Comparison of ENCODE assay signal across 17 cellular contexts in genomic region chr1:15429701-15430149, GRCh38. TPM values are rescaled to one million over a fixed set of nuclear protein-coding genes. Genes with fewer than 3 reads are reported as not detected.
A peak's percentile ranks its signal among the peaks of the same experiment; 100 is the strongest.
DNase-seq lines count a peak whose midpoint lies in the region; ATAC-seq, FAIRE-seq and TF ChIP-seq lines count a peak whose summit lies in the region.
"Had no signal": no experiment of that assay in that cellular context is flagged by ENCODE, and none has a peak within 500 bp of the region (broad histone marks: within the 10 kb centered on the region; RNA-seq: fewer than 3 reads in every experiment).

No MANE protein-coding gene starts in this region.

- H3K79me1 ChIP-seq in IMR-90 (ENCODE audit: low read depth in 1 of 2, low read length in 2 of 2): peaks cover 2 to 20% of the 10 kb centered on the region in 2 experiments; a peak in 1 of 4 replicates

- peak overlapping the region; percentile 60 for H2AK9ac ChIP-seq in IMR-90 (replicated peaks; ENCODE audit: low read depth, low read length, poor library complexity)

- TF ChIP-seq RAD21 in IMR-90 (IDR thresholded peaks at IDR 0.05; ENCODE audit: low read length): no peak
- no peak for TF ChIP-seq RAD21 in K562 (CRISPR knock-in tag; conservative IDR thresholded peaks at IDR 0.05 in 1 of 2, IDR thresholded peaks at IDR 0.05 in 1 of 2)

- no peak for ATAC-seq in IMR-90 (ENCODE audit: low read depth)
- ATAC-seq in K562: no peak
- ATAC-seq: activated naive CD8-positive, alpha-beta T cell treated with anti-CD3 and anti-CD28 coated beads, Interleukin-2, amount 50 U/mL, for 24 hours; Panc1 had no signal

- peak overlapping the region; percentile 32; the same call in 1 of the 2 replicates for H3K4ac ChIP-seq in IMR-90 (ENCODE audit: low read depth, low read length)

- H2AK5ac ChIP-seq in IMR-90 (ENCODE audit: low read depth, low read length): peak overlapping the region; percentile 0

- BruUV-seq in A673 (replicated peaks; lab: Mats Ljungman, UMichigan) (TSS peak; percentile 23), IMR-90 (replicated peaks; lab: Mats Ljungman, UMichigan) (no TSS peak), K562 (replicated peaks; lab: Mats Ljungman, UMichigan) (no TSS peak)

- H2AFZ ChIP-seq in IMR-90 (replicated peaks; ENCODE audit: low read length, poor library complexity) (peak overlapping the region; percentile 23), K562 (ENCODE audit: low read depth, low read length) (no peak overlapping the region), keratinocyte (ENCODE audit: control insufficient read depth, low read length) (no peak overlapping the region)

- no peak overlapping the region for H3K9ac ChIP-seq in IMR-90 (ENCODE audit: low read depth, low read length)
- H3K9ac ChIP-seq in K562 (ENCODE audit: insufficient read depth in 1 of 2, low read depth in 2 of 2, low read length in 2 of 2): peak overlapping the region in 1 of 2 experiments; percentile 79; a peak in 2 of 4 replicates
- no peak overlapping the region for H3K9ac ChIP-seq in keratinocyte (ENCODE audit: control insufficient read depth, extremely low read depth, insufficient read depth, low read length)

- no peak overlapping the region for H4K8ac ChIP-seq in IMR-90 (ENCODE audit: low read depth in 2 of 2, low read length in 2 of 2)

- no peak overlapping the region for H4K91ac ChIP-seq in IMR-90 (ENCODE audit: insufficient read depth, low read depth, low read length)

- WGBS in IMR-90 (ENCODE audit: extremely low coverage in 2 of 2, insufficient read length in 1 of 2), 2 experiments: 40% methylated on average over 2 of the region's 19 CpGs; no CpG with 5 or more reads in 1 of the 2 experiments
- 75% methylated on average over 17 of the region's 19 CpGs for WGBS in K562 (ENCODE audit: insufficient coverage, low coverage, missing lambda C conversion rate)

- DNase-seq in A673 (ENCODE audit: low spot score): no peak
- DNase-seq in IMR-90: peak; percentile 87
- DNase-seq in K562 (ENCODE audit: extremely low read depth in 1 of 4, low spot score in 3 of 4): no peak
- no peak for DNase-seq in keratinocyte (ENCODE audit: low read depth, low spot score)
- DNase-seq in BE2C: no peak
- no peak for DNase-seq in NCI-H69 (lab: John Stamatoyannopoulos, UW)
- no peak for DNase-seq in GOT3 (lab: John Stamatoyannopoulos, UW)
- no peak for DNase-seq in NCI-H1048 (lab: John Stamatoyannopoulos, UW)
- DNase-seq: activated naive CD8-positive, alpha-beta T cell treated with anti-CD3 and anti-CD28 coated beads, Interleukin-2, amount 50 U/mL, for 24 hours; NCI-H2227 treated with DMSO at 0.1 percent for 48 hours had no signal

- TF ChIP-seq CTCF in A673 (conservative IDR thresholded peaks at IDR 0.05; ENCODE audit: low read depth, low read length) (no peak), IMR-90 (conservative IDR thresholded peaks at IDR 0.05; ENCODE audit: low read depth, low read length) (no peak), K562 (IDR thresholded peaks at IDR 0.05 in 2 of 3, conservative IDR thresholded peaks at IDR 0.05 in 1 of 3; ENCODE audit: insufficient read depth in 2 of 3, low read depth in 1 of 3, low read length in 3 of 3) (no peak), keratinocyte (optimal IDR thresholded peaks at IDR 0.05 in 1 of 3, IDR thresholded peaks at IDR 0.05 in 1 of 3, conservative IDR thresholded peaks at IDR 0.05 in 1 of 3; ENCODE audit: extremely low read depth in 1 of 3, insufficient read depth in 2 of 3, low read length in 3 of 3) (no peak), BE2C (IDR thresholded peaks at IDR 0.05; ENCODE audit: low read depth, low read length) (no peak)

- H3K56ac ChIP-seq in IMR-90 (ENCODE audit: extremely low read depth, insufficient read depth, low read length): no peak overlapping the region

- no peak overlapping the region for H2BK15ac ChIP-seq in IMR-90 (ENCODE audit: low read depth, low read length)

- H4K5ac ChIP-seq in IMR-90 (ENCODE audit: low read depth, low read length): no peak overlapping the region

- TF ChIP-seq POLR2A in IMR-90 (IDR thresholded peaks at IDR 0.05; ENCODE audit: low read depth, low read length) (no peak), K562 (conservative IDR thresholded peaks at IDR 0.05) (no peak)

- H2BK5ac ChIP-seq in IMR-90 (ENCODE audit: low read depth, low read length, poor library complexity, severe bottlenecking): peak overlapping the region; percentile 29

- no peak overlapping the region for H3K23ac ChIP-seq in IMR-90 (ENCODE audit: low read depth, low read length)

- no peak overlapping the region for H3K14ac ChIP-seq in IMR-90 (replicated peaks; ENCODE audit: low read depth, low read length)

- dilution Hi-C loops in IMR-90 (cut with HindIII; ENCODE audit: low sequenced_read_pairs, unreplicated experiment): no loop called here
- dilution Hi-C loops in keratinocyte (cut with MboI; ENCODE audit: extremely low pct_ligation_motif_present, low sequenced_read_pairs): no loop called here

- H3K36me3 ChIP-seq in A673 (ENCODE audit: insufficient read depth, low read length, poor library complexity, severe bottlenecking) (no peaks in the 10 kb centered on the region), IMR-90 (ENCODE audit: control insufficient read depth, insufficient read depth, low read length) (peaks cover 7% of the 10 kb centered on the region), K562 (ENCODE audit: control insufficient read depth, insufficient read depth, low read length) (peaks cover 41% of the 10 kb centered on the region; the same call in 2 of the 3 replicates), keratinocyte (ENCODE audit: control insufficient read depth in 2 of 2, extremely low read depth in 1 of 2, insufficient read depth in 2 of 2, low read length in 2 of 2) (peaks cover 14 to 31% of the 10 kb centered on the region in 2 experiments), BE2C (no peaks in the 10 kb centered on the region)

- no peak overlapping the region for H3K27ac ChIP-seq in A673 (ENCODE audit: low read depth, low read length, poor library complexity, severe bottlenecking)
- no peak overlapping the region for H3K27ac ChIP-seq in IMR-90 (ENCODE audit: insufficient read depth, low read length)
- no peak overlapping the region for H3K27ac ChIP-seq in K562 (ENCODE audit: extremely low read depth, low read depth, low read length)
- peak overlapping the region; percentile 20 for H3K27ac ChIP-seq in keratinocyte (ENCODE audit: control insufficient read depth, insufficient read depth, low read length)
- H3K27ac ChIP-seq: HL-60, skin epidermis, vagina had no signal

- H4K20me1 ChIP-seq in IMR-90 (ENCODE audit: insufficient read depth, low read length) (peaks cover 7% of the 10 kb centered on the region), K562 (replicated peaks; ENCODE audit: control insufficient read depth, insufficient read depth, low read length) (peaks cover 10% of the 10 kb centered on the region; the same call in 1 of the 2 replicates), keratinocyte (ENCODE audit: control insufficient read depth, extremely low read depth, insufficient read depth, low read length) (peaks cover 12% of the 10 kb centered on the region)

- H2BK120ac ChIP-seq in IMR-90 (ENCODE audit: low read depth, low read length): no peak overlapping the region

- CTCF ChIA-PET in A673 (lab: Charles Lee) (interaction anchor here (3.1 kb wide), 1 partner anchor 106 kb away, joined by 29 read pairs; no protein-coding TSS in a partner anchor), IMR-90 (lab: Yijun Ruan, JAX) (no interaction called here), K562 (lab: Yijun Ruan, JAX; ENCODE audit: low intra/inter-chr PET ratio) (interaction anchor here (1.0 to 2.8 kb wide), 3 partner anchors 101 to 125 kb away, joined by 3 to 46 read pairs (median 3); no protein-coding TSS in a partner anchor)

- intact Hi-C loops in A673 (cut with micrococcal nuclease; ENCODE audit: unreplicated experiment): loop anchor here (5.0 kb wide), 1 partner anchor 302 kb away; no protein-coding TSS in a partner anchor
- intact Hi-C loops in IMR-90 (cut with micrococcal nuclease): loop anchor here (2.0 kb wide), 2 partner anchors 157 to 277 kb away; partner anchors contain the start of gene TMEM51
- intact Hi-C loops in K562 (cut with micrococcal nuclease): loop anchor here (10.0 kb wide), 1 partner anchor 275 kb away; the partner anchor contains the start of gene TMEM51

- no peak for FAIRE-seq in K562 (lab: Jason Lieb, UNC)
- FAIRE-seq in keratinocyte (lab: Jason Lieb, UNC): no peak
- FAIRE-seq: TTC549 had no signal

- no peak overlapping the region for H3K18ac ChIP-seq in IMR-90 (ENCODE audit: low read depth, low read length)

- H3K9me3 ChIP-seq in A673 (ENCODE audit: low read depth, low read length, poor library complexity, severe bottlenecking): no peaks in the 10 kb centered on the region
- no peaks in the 10 kb centered on the region for H3K9me3 ChIP-seq in IMR-90 (ENCODE audit: control insufficient read depth, insufficient read depth, low read length)
- no peaks in the 10 kb centered on the region for H3K9me3 ChIP-seq in K562 (replicated peaks; ENCODE audit: control insufficient read depth, insufficient read depth, low read depth, low read length)
- no peaks in the 10 kb centered on the region for H3K9me3 ChIP-seq in keratinocyte (ENCODE audit: control insufficient read depth, low read depth, low read length)
- H3K9me3 ChIP-seq in BE2C: no peaks in the 10 kb centered on the region
- H3K9me3 ChIP-seq: vagina had no signal

- POLR2A ChIA-PET in A673 (lab: Charles Lee; ENCODE audit: low non-redundant PET) (no interaction called here), IMR-90 (lab: Charles Lee; ENCODE audit: unreplicated experiment) (no interaction called here), K562 (lab: Yijun Ruan, JAX) (no interaction called here)

- H3K4me1 ChIP-seq in A673 (ENCODE audit: insufficient read depth, low read length, poor library complexity, severe bottlenecking) (no peaks in the 10 kb centered on the region), IMR-90 (ENCODE audit: control insufficient read depth, insufficient read depth, low read length) (peaks cover 28% of the 10 kb centered on the region), K562 (replicated peaks in 1 of 2; ENCODE audit: control insufficient read depth in 2 of 2, insufficient read depth in 2 of 2, low read length in 2 of 2) (peaks cover 13 to 47% of the 10 kb centered on the region in 2 experiments; a peak in 4 of 5 replicates), keratinocyte (ENCODE audit: control insufficient read depth, extremely low read depth, insufficient read depth, low read length) (peaks cover 22% of the 10 kb centered on the region), BE2C (no peaks in the 10 kb centered on the region)

- in situ Hi-C loops in IMR-90 (cut with MboI; ENCODE audit: low sequenced_read_pairs): loop anchor here (5.0 to 10.0 kb wide), 2 partner anchors 102 to 275 kb away; partner anchors contain the start of gene TMEM51
- in situ Hi-C loops in K562 (cut with MboI): loop anchor here (5.0 to 10.0 kb wide), 3 partner anchors 102 to 305 kb away; partner anchors contain the start of gene TMEM51

- no peak for TF ChIP-seq EP300 in K562 (IDR thresholded peaks at IDR 0.05; ENCODE audit: low read length)

- H3K27me3 ChIP-seq in A673 (replicated peaks; ENCODE audit: insufficient read depth, low read depth, low read length, poor library complexity) (no peaks in the 10 kb centered on the region), IMR-90 (ENCODE audit: control insufficient read depth, insufficient read depth, low read length) (no peaks in the 10 kb centered on the region), K562 (ENCODE audit: control insufficient read depth in 2 of 2, insufficient read depth in 2 of 2, low read length in 2 of 2) (no peaks in the 10 kb centered on the region), keratinocyte (ENCODE audit: control insufficient read depth, extremely low read depth, insufficient read depth, low read length) (no peaks in the 10 kb centered on the region), BE2C (no peaks in the 10 kb centered on the region)
- H3K27me3 ChIP-seq: vagina had no signal

- H2BK20ac ChIP-seq in IMR-90 (ENCODE audit: low read depth, low read length): no peak overlapping the region

- H3K4me3 ChIP-seq in A673 (ENCODE audit: low read depth, low read length, poor library complexity, severe bottlenecking) (no peak overlapping the region), IMR-90 (ENCODE audit: insufficient read depth, low read depth, low read length) (no peak overlapping the region), K562 (no peak overlapping the region), keratinocyte (ENCODE audit: control insufficient read depth in 2 of 3, extremely low read depth in 1 of 3, insufficient read depth in 2 of 3, low read depth in 1 of 3, low read length in 3 of 3) (no peak overlapping the region), BE2C (ENCODE audit: low read depth, low read length) (no peak overlapping the region)
- H3K4me3 ChIP-seq: skin epidermis, vagina had no signal

- H3K4me2 ChIP-seq in IMR-90 (ENCODE audit: low read depth, low read length) (no peak overlapping the region), K562 (ENCODE audit: insufficient read depth, low read length) (no peak overlapping the region), keratinocyte (ENCODE audit: control insufficient read depth, extremely low read depth, insufficient read depth, low read depth, low read length) (no peak overlapping the region)

- H3K9me1 ChIP-seq in IMR-90 (ENCODE audit: insufficient read depth, low read length) (peaks cover 14% of the 10 kb centered on the region), K562 (ENCODE audit: control insufficient read depth, insufficient read depth, low read length) (peaks cover 5% of the 10 kb centered on the region), keratinocyte (ENCODE audit: control insufficient read depth, extremely low read depth, insufficient read depth, low read length) (no peaks in the 10 kb centered on the region)

- no peaks in the 10 kb centered on the region for H3K79me2 ChIP-seq in K562 (ENCODE audit: control insufficient read depth, insufficient read depth, low read length)
- peaks cover 10% of the 10 kb centered on the region for H3K79me2 ChIP-seq in keratinocyte (ENCODE audit: control insufficient read depth, insufficient read depth, low read length)

RNA-seq across cellular contexts. Expression of gene CTRC, which starts 8.5 kb away (rescaled TPM):
- 0.52 and 0.95 TPM in 2 replicates for total RNA-seq in A673 (2021)
- total RNA-seq in IMR-90 (2012; rRNA removed): not detected in 2 replicates
- not detected in 2 replicates for polyA plus RNA-seq in IMR-90 (2012; rRNA removed)
- polyA plus RNA-seq in IMR-90 (2012; cell fraction: cytosol; rRNA removed): not detected in 2 replicates
- polyA plus RNA-seq in IMR-90 (2012; cell fraction: nucleus; rRNA removed; ENCODE audit: low replicate concordance): 0.86 and 1.7 TPM in 2 replicates
- not detected in 2 replicates for total RNA-seq in K562 (2011; cell fraction: chromatin; rRNA removed; ENCODE audit: low replicate concordance)
- total RNA-seq in K562 (2011; cell fraction: nucleolus; rRNA removed): not detected in 2 replicates
- total RNA-seq in K562 (2011; cell fraction: nucleoplasm; rRNA removed): not detected in 2 replicates
- total RNA-seq in K562 (2014; rRNA removed): not detected in 2 replicates
- not detected in 2 replicates for total RNA-seq in K562 (2014; rRNA removed; fragmentation: Illumina TruSeq; extraction: Trizol)
- not detected in 2 replicates for total RNA-seq in K562 (2015; rRNA removed; fragmentation: Illumina TruSeq; extraction: Trizol)
- total RNA-seq in K562 (2021): 0.84 and 1.2 TPM in 2 replicates
- polyA plus RNA-seq in K562 (2011; rRNA removed): not detected in 2 replicates
- not detected in 2 replicates for polyA plus RNA-seq in K562 (2011; cell fraction: cytosol; rRNA removed)
- polyA plus RNA-seq in K562 (2011; cell fraction: nucleus; rRNA removed): not detected in 2 replicates
- polyA plus RNA-seq in K562 (2012): 0.03 and 0.12 TPM in 2 replicates
- not detected in 2 replicates for polyA plus RNA-seq in K562 (2014; fragmentation: Illumina TruSeq; extraction: Trizol)
- polyA plus RNA-seq in K562 (2014; fragmentation: Nextera tagmentation; extraction: Ambion mirVana): not detected
- polyA plus RNA-seq in K562 (2014; rRNA removed): not detected in 2 replicates
- not detected in 2 replicates for polyA minus RNA-seq in K562 (2011; rRNA and poly(A)+ RNA removed)
- polyA minus RNA-seq in K562 (2011; cell fraction: cytosol; rRNA and poly(A)+ RNA removed): not detected in 2 replicates
- polyA minus RNA-seq in K562 (2011; cell fraction: nucleus; rRNA and poly(A)+ RNA removed): not detected in 2 replicates
- polyA plus RNA-seq in keratinocyte: not detected in 3 replicates
- polyA plus RNA-seq in keratinocyte (2011; ENCODE audit: low read depth): not detected
- not detected in 2 replicates for polyA plus RNA-seq in keratinocyte (2011; cell fraction: cytosol; rRNA removed)
- polyA plus RNA-seq in keratinocyte (2011; cell fraction: nucleus; rRNA removed): 0.06 and 0.13 TPM in 2 replicates
- polyA plus RNA-seq in keratinocyte (2012; ENCODE audit: low replicate concordance): not detected in 2 replicates
- polyA minus RNA-seq in keratinocyte: not detected in 3 replicates
- not detected for polyA minus RNA-seq in keratinocyte (2011; cell fraction: cytosol; rRNA and poly(A)+ RNA removed)
- not detected in 2 replicates for polyA minus RNA-seq in keratinocyte (2011; cell fraction: nucleus; rRNA and poly(A)+ RNA removed)
- polyA plus RNA-seq in BE2C (2012; ENCODE audit: insufficient read depth, insufficient read length, low read depth): not detected
- total RNA-seq: G401, vagina had no signal
- polyA plus RNA-seq: AG04450 had no signal

RNA-seq across cellular contexts. Expression of gene EFHD2, which starts 20.0 kb away (rescaled TPM):
- total RNA-seq in A673 (2021) (30.6 and 32.5 TPM in 2 replicates), IMR-90 (2012; rRNA removed) (22.6 and 23.1 TPM in 2 replicates), K562 (2014; rRNA removed) (53.6 and 62.9 TPM in 2 replicates), K562 (2014; rRNA removed; fragmentation: Illumina TruSeq; extraction: Trizol) (8.6 and 8.8 TPM in 2 replicates), K562 (2015; rRNA removed; fragmentation: Illumina TruSeq; extraction: Trizol) (25.2 and 27.9 TPM in 2 replicates), K562 (2021) (64.3 and 70.0 TPM in 2 replicates)
- polyA plus RNA-seq in IMR-90 (2012; rRNA removed) (58.9 and 72.7 TPM in 2 replicates), K562 (2011; rRNA removed) (19.7 and 22.8 TPM in 2 replicates), K562 (2014; fragmentation: Illumina TruSeq; extraction: Trizol) (26.1 and 40.7 TPM in 2 replicates), K562 (2014; fragmentation: Nextera tagmentation; extraction: Ambion mirVana) (1 to 10 TPM; 1.7 to 1.8 TPM), K562 (2014; rRNA removed) (62.3 and 73.5 TPM in 2 replicates), keratinocyte (45.6 to 69.3 TPM (median 47.6 TPM) in 3 replicates)
- polyA plus RNA-seq in IMR-90 (2012; cell fraction: cytosol; rRNA removed): 59.0 and 96.1 TPM in 2 replicates
- 77.3 and 108 TPM in 2 replicates for polyA plus RNA-seq in IMR-90 (2012; cell fraction: nucleus; rRNA removed; ENCODE audit: low replicate concordance)
- 5.8 and 18.8 TPM in 2 replicates for total RNA-seq in K562 (2011; cell fraction: chromatin; rRNA removed; ENCODE audit: low replicate concordance)
- total RNA-seq in K562 (2011; cell fraction: nucleolus; rRNA removed): 14.5 and 18.0 TPM in 2 replicates
- 10.8 and 14.2 TPM in 2 replicates for total RNA-seq in K562 (2011; cell fraction: nucleoplasm; rRNA removed)
- polyA plus RNA-seq in K562 (2011; cell fraction: cytosol; rRNA removed): 25.0 and 52.4 TPM in 2 replicates
- 15.0 and 24.5 TPM in 2 replicates for polyA plus RNA-seq in K562 (2011; cell fraction: nucleus; rRNA removed)
- 38.1 and 44.7 TPM in 2 replicates for polyA plus RNA-seq in K562 (2012)
- polyA minus RNA-seq in K562 (2011; rRNA and poly(A)+ RNA removed): 5.5 and 6.9 TPM in 2 replicates
- polyA minus RNA-seq in K562 (2011; cell fraction: cytosol; rRNA and poly(A)+ RNA removed): 16.4 and 20.5 TPM in 2 replicates
- 4.4 and 5.1 TPM in 2 replicates for polyA minus RNA-seq in K562 (2011; cell fraction: nucleus; rRNA and poly(A)+ RNA removed)
- polyA plus RNA-seq in keratinocyte (2011; ENCODE audit: low read depth): 27.9 TPM
- polyA plus RNA-seq in keratinocyte (2011; cell fraction: cytosol; rRNA removed): 28.0 and 66.0 TPM in 2 replicates
- 28.4 and 38.1 TPM in 2 replicates for polyA plus RNA-seq in keratinocyte (2011; cell fraction: nucleus; rRNA removed)
- polyA plus RNA-seq in keratinocyte (2012; ENCODE audit: low replicate concordance): 23.3 and 86.0 TPM in 2 replicates
- polyA minus RNA-seq in keratinocyte: 19.0 to 35.2 TPM (median 20.7 TPM) in 3 replicates
- 65.8 TPM for polyA minus RNA-seq in keratinocyte (2011; cell fraction: cytosol; rRNA and poly(A)+ RNA removed)
- 11.9 and 12.1 TPM in 2 replicates for polyA minus RNA-seq in keratinocyte (2011; cell fraction: nucleus; rRNA and poly(A)+ RNA removed)
- polyA plus RNA-seq in BE2C (2012; ENCODE audit: insufficient read depth, insufficient read length, low read depth): 8.8 TPM

RNA-seq across cellular contexts. Expression of gene CELA2A, which starts 26.8 kb away (rescaled TPM):
- total RNA-seq in A673 (2021): not detected in 2 replicates
- total RNA-seq in IMR-90 (2012; rRNA removed): not detected in 2 replicates
- polyA plus RNA-seq in IMR-90 (2012; rRNA removed): not detected in 2 replicates
- not detected in 2 replicates for polyA plus RNA-seq in IMR-90 (2012; cell fraction: cytosol; rRNA removed)
- not detected in 2 replicates for polyA plus RNA-seq in IMR-90 (2012; cell fraction: nucleus; rRNA removed; ENCODE audit: low replicate concordance)
- total RNA-seq in K562 (2011; cell fraction: chromatin; rRNA removed; ENCODE audit: low replicate concordance): not detected in 2 replicates
- not detected in 2 replicates for total RNA-seq in K562 (2011; cell fraction: nucleolus; rRNA removed)
- not detected in 2 replicates for total RNA-seq in K562 (2011; cell fraction: nucleoplasm; rRNA removed)
- not detected in 2 replicates for total RNA-seq in K562 (2014; rRNA removed)
- total RNA-seq in K562 (2014; rRNA removed; fragmentation: Illumina TruSeq; extraction: Trizol): not detected in 2 replicates
- not detected in 2 replicates for total RNA-seq in K562 (2015; rRNA removed; fragmentation: Illumina TruSeq; extraction: Trizol)
- total RNA-seq in K562 (2021): 0.47 and 0.62 TPM in 2 replicates
- not detected in 2 replicates for polyA plus RNA-seq in K562 (2011; rRNA removed)
- polyA plus RNA-seq in K562 (2011; cell fraction: cytosol; rRNA removed): not detected in 2 replicates
- polyA plus RNA-seq in K562 (2011; cell fraction: nucleus; rRNA removed): 0.17 TPM in 1 of 2 replicates, not detected in the other
- polyA plus RNA-seq in K562 (2012): 0.30 TPM in 1 of 2 replicates, not detected in the other
- not detected in 2 replicates for polyA plus RNA-seq in K562 (2014; fragmentation: Illumina TruSeq; extraction: Trizol)
- not detected for polyA plus RNA-seq in K562 (2014; fragmentation: Nextera tagmentation; extraction: Ambion mirVana)
- polyA plus RNA-seq in K562 (2014; rRNA removed): not detected in 2 replicates
- polyA minus RNA-seq in K562 (2011; rRNA and poly(A)+ RNA removed): not detected in 2 replicates
- not detected in 2 replicates for polyA minus RNA-seq in K562 (2011; cell fraction: cytosol; rRNA and poly(A)+ RNA removed)
- polyA minus RNA-seq in K562 (2011; cell fraction: nucleus; rRNA and poly(A)+ RNA removed): not detected in 2 replicates
- polyA plus RNA-seq in keratinocyte: not detected in 3 replicates
- polyA plus RNA-seq in keratinocyte (2011; ENCODE audit: low read depth): not detected
- polyA plus RNA-seq in keratinocyte (2011; cell fraction: cytosol; rRNA removed): not detected in 2 replicates
- polyA plus RNA-seq in keratinocyte (2011; cell fraction: nucleus; rRNA removed): not detected in 2 replicates
- polyA plus RNA-seq in keratinocyte (2012; ENCODE audit: low replicate concordance): not detected in 2 replicates
- not detected in 3 replicates for polyA minus RNA-seq in keratinocyte
- not detected for polyA minus RNA-seq in keratinocyte (2011; cell fraction: cytosol; rRNA and poly(A)+ RNA removed)
- not detected in 2 replicates for polyA minus RNA-seq in keratinocyte (2011; cell fraction: nucleus; rRNA and poly(A)+ RNA removed)
- not detected for polyA plus RNA-seq in BE2C (2012; ENCODE audit: insufficient read depth, insufficient read length, low read depth)
- total RNA-seq: G401, vagina had no signal
- polyA plus RNA-seq: AG04450 had no signal

RNA-seq across cellular contexts. Expression of gene CELA2B, which starts 46.2 kb away (rescaled TPM):
- not detected in 2 replicates for total RNA-seq in A673 (2021)
- not detected in 2 replicates for total RNA-seq in IMR-90 (2012; rRNA removed)
- polyA plus RNA-seq in IMR-90 (2012; rRNA removed): not detected in 2 replicates
- polyA plus RNA-seq in IMR-90 (2012; cell fraction: cytosol; rRNA removed): 0.05 TPM in 1 of 2 replicates, not detected in the other
- polyA plus RNA-seq in IMR-90 (2012; cell fraction: nucleus; rRNA removed; ENCODE audit: low replicate concordance): not detected in 2 replicates
- not detected in 2 replicates for total RNA-seq in K562 (2011; cell fraction: chromatin; rRNA removed; ENCODE audit: low replicate concordance)
- not detected in 2 replicates for total RNA-seq in K562 (2011; cell fraction: nucleolus; rRNA removed)
- not detected in 2 replicates for total RNA-seq in K562 (2011; cell fraction: nucleoplasm; rRNA removed)
- 2.1 TPM in 1 of 2 replicates, not detected in the other for total RNA-seq in K562 (2014; rRNA removed)
- total RNA-seq in K562 (2014; rRNA removed; fragmentation: Illumina TruSeq; extraction: Trizol): not detected in 2 replicates
- total RNA-seq in K562 (2015; rRNA removed; fragmentation: Illumina TruSeq; extraction: Trizol): not detected in 2 replicates
- 0.40 and 0.51 TPM in 2 replicates for total RNA-seq in K562 (2021)
- polyA plus RNA-seq in K562 (2011; rRNA removed): not detected in 2 replicates
- 0.31 TPM in 1 of 2 replicates, not detected in the other for polyA plus RNA-seq in K562 (2011; cell fraction: cytosol; rRNA removed)
- polyA plus RNA-seq in K562 (2011; cell fraction: nucleus; rRNA removed): not detected in 2 replicates
- polyA plus RNA-seq in K562 (2012): 0.28 TPM in 1 of 2 replicates, not detected in the other
- not detected in 2 replicates for polyA plus RNA-seq in K562 (2014; fragmentation: Illumina TruSeq; extraction: Trizol)
- polyA plus RNA-seq in K562 (2014; fragmentation: Nextera tagmentation; extraction: Ambion mirVana): under 1 TPM in 1 of 2 experiments, not detected in 1; 0.25 TPM
- 0.25 and 0.39 TPM in 2 replicates for polyA plus RNA-seq in K562 (2014; rRNA removed)
- polyA minus RNA-seq in K562 (2011; rRNA and poly(A)+ RNA removed): 0.28 TPM in 1 of 2 replicates, not detected in the other
- not detected in 2 replicates for polyA minus RNA-seq in K562 (2011; cell fraction: cytosol; rRNA and poly(A)+ RNA removed)
- polyA minus RNA-seq in K562 (2011; cell fraction: nucleus; rRNA and poly(A)+ RNA removed): not detected in 2 replicates
- not detected in 3 replicates for polyA plus RNA-seq in keratinocyte
- not detected for polyA plus RNA-seq in keratinocyte (2011; ENCODE audit: low read depth)
- not detected in 2 replicates for polyA plus RNA-seq in keratinocyte (2011; cell fraction: cytosol; rRNA removed)
- polyA plus RNA-seq in keratinocyte (2011; cell fraction: nucleus; rRNA removed): not detected in 2 replicates
- not detected in 2 replicates for polyA plus RNA-seq in keratinocyte (2012; ENCODE audit: low replicate concordance)
- not detected in 3 replicates for polyA minus RNA-seq in keratinocyte
- polyA minus RNA-seq in keratinocyte (2011; cell fraction: cytosol; rRNA and poly(A)+ RNA removed): not detected
- polyA minus RNA-seq in keratinocyte (2011; cell fraction: nucleus; rRNA and poly(A)+ RNA removed): not detected in 2 replicates
- polyA plus RNA-seq in BE2C (2012; ENCODE audit: insufficient read depth, insufficient read length, low read depth): not detected
- total RNA-seq: G401, vagina had no signal
- polyA plus RNA-seq: AG04450 had no signal
